ENCODE assay signal across 1 cellular context in genomic region chr20:21181028-21181427, GRCh38.
TF ChIP-seq lines count a peak whose summit lies in the region.

No MANE protein-coding gene starts in this region.

TF ChIP-seq in WTC11, 78 proteins besides CTCF, POLR2A, EP300 and RAD21:
- TF ChIP-seq MLX (CRISPR knock-in tag; IDR thresholded peaks at IDR 0.05): no peak
- TF ChIP-seq, protein P1, sequence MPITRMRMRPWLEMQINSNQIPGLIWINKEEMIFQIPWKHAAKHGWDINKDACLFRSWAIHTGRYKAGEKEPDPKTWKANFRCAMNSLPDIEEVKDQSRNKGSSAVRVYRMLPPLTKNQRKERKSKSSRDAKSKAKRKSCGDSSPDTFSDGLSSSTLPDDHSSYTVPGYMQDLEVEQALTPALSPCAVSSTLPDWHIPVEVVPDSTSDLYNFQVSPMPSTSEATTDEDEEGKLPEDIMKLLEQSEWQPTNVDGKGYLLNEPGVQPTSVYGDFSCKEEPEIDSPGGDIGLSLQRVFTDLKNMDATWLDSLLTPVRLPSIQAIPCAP (CRISPR knock-in tag; IDR thresholded peaks at IDR 0.05): no peak
- no peak for TF ChIP-seq JUN (CRISPR knock-in tag; IDR thresholded peaks at IDR 0.05)
- TF ChIP-seq FOXK1 (CRISPR knock-in tag; IDR thresholded peaks at IDR 0.05): no peak
- no peak for TF ChIP-seq CDX4 (CRISPR knock-in tag; IDR thresholded peaks at IDR 0.05; ENCODE audit: borderline replicate concordance)
- no peak for TF ChIP-seq MAX (CRISPR knock-in tag; IDR thresholded peaks at IDR 0.05)
- TF ChIP-seq, protein P2, sequence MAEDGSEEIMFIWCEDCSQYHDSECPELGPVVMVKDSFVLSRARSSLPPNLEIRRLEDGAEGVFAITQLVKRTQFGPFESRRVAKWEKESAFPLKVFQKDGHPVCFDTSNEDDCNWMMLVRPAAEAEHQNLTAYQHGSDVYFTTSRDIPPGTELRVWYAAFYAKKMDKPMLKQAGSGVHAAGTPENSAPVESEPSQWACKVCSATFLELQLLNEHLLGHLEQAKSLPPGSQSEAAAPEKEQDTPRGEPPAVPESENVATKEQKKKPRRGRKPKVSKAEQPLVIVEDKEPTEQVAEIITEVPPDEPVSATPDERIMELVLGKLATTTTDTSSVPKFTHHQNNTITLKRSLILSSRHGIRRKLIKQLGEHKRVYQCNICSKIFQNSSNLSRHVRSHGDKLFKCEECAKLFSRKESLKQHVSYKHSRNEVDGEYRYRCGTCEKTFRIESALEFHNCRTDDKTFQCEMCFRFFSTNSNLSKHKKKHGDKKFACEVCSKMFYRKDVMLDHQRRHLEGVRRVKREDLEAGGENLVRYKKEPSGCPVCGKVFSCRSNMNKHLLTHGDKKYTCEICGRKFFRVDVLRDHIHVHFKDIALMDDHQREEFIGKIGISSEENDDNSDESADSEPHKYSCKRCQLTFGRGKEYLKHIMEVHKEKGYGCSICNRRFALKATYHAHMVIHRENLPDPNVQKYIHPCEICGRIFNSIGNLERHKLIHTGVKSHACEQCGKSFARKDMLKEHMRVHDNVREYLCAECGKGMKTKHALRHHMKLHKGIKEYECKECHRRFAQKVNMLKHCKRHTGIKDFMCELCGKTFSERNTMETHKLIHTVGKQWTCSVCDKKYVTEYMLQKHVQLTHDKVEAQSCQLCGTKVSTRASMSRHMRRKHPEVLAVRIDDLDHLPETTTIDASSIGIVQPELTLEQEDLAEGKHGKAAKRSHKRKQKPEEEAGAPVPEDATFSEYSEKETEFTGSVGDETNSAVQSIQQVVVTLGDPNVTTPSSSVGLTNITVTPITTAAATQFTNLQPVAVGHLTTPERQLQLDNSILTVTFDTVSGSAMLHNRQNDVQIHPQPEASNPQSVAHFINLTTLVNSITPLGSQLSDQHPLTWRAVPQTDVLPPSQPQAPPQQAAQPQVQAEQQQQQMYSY (CRISPR knock-in tag; IDR thresholded peaks at IDR 0.05): peak; percentile 67
- no peak for TF ChIP-seq HMGA2 (CRISPR knock-in tag; IDR thresholded peaks at IDR 0.05)
- no peak for TF ChIP-seq ZNF396 (CRISPR knock-in tag; IDR thresholded peaks at IDR 0.05; ENCODE audit: borderline replicate concordance)
